In the genomic region with DNA sequence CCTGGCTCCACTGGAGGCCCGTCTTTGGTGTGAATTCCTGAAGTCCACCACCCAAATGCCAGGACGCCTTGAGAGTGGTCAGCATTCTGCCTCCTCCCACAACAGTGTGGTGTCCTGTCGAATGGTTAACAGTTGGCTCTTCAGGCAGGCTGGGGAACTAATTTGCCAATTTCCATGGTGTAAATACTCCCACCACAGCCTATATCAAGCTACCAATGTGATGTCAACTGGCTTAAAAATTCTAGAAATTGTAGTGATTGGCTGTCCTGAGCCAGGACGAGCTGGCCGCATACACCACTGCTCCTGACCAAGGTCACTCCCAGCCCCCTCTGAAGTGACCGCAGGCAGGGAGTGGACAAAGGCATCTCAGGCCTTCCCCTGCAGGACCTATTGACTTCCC, we compare ENCODE assay signal across 32 cellular contexts. TPM values are rescaled to one million over a fixed set of nuclear protein-coding genes. Genes with fewer than 3 reads are reported as not detected.
"Had no signal": no experiment of that assay in that cellular context is flagged by ENCODE, and none has a peak within 500 bp of the region (broad histone marks: within the 10 kb centered on the region; RNA-seq: fewer than 3 reads in every experiment).

No MANE protein-coding gene starts in this region.

- H3K4me1 ChIP-seq: SJCRH30 had no signal

- H3K36me3 ChIP-seq: brain microvascular endothelial cell, cardiac muscle cell, SJCRH30, WERI-Rb-1 had no signal

- H3K4me3 ChIP-seq: cardiac muscle cell, SJCRH30, SK-N-MC had no signal

- ATAC-seq: activated CD8-positive, alpha-beta T cell treated with anti-CD3 and anti-CD28 coated beads for 36 hours; activated T-cell treated with anti-CD3 and anti-CD28 coated beads, Interleukin-2, amount 50 U/mL, for 72 hours; activated T-helper 17 cell treated with anti-CD3 and anti-CD28 coated beads, Interleukin-2, amount 50 U/mL, for 72 hours had no signal

- DNase-seq: activated CD4-positive, alpha-beta T cell treated with anti-CD3 and anti-CD28 coated beads for 1 hour; activated CD4-positive, alpha-beta T cell treated with anti-CD3 and anti-CD28 coated beads, Interleukin-2, amount 10 ng/mL, durations not matched to agents 24 days and 14 days; activated CD4-positive, alpha-beta T cell treated with anti-CD3 and anti-CD28 coated beads, Interleukin-2, amount 50 U/mL, for 4 hours; activated CD4-positive, CD25-positive, alpha-beta regulatory T cell; activated CD8-positive, alpha-beta T cell treated with anti-CD3 and anti-CD28 coated beads for 36 hours; activated effector memory CD4-positive, alpha-beta T cell treated with anti-CD3 and anti-CD28 coated beads, Interleukin-2, amount 50 U/mL, for 16 hours; activated naive CD4-positive, alpha-beta T cell; activated naive CD4-positive, alpha-beta T cell treated with anti-CD3 and anti-CD28 coated beads, Interleukin-2, amount 50 U/mL, for 16 hours; activated naive CD8-positive, alpha-beta T cell treated with anti-CD3 and anti-CD28 coated beads for 36 hours; activated T-cell treated with anti-CD3 and anti-CD28 coated beads, Interleukin-2, amount 50 U/mL, for 1 hour; activated T-cell treated with anti-CD3 and anti-CD28 coated beads, Interleukin-2, amount 50 U/mL, for 72 hours; amniotic stem cell; aorta; brain microvascular endothelial cell; Karpas-422; NCI-H1048; NCI-H1436; NCI-H1694; NCI-H1930; NCI-H2081 treated with DMSO at 0.1 percent for 48 hours; NCI-H446 treated with DMSO at 0.1 percent for 48 hours; NCI-H524 treated with DMSO at 0.1 percent for 48 hours; SHP77; SJCRH30; T1000; WERI-Rb-1 had no signal

- H3K27ac ChIP-seq: brain microvascular endothelial cell, cardiac muscle cell, SJCRH30, SK-N-MC, WERI-Rb-1 had no signal

- H3K9me3 ChIP-seq: SJCRH30 had no signal

RNA-seq across cellular contexts. Expression of a gene that starts 11.1 kb away (rescaled TPM):
- total RNA-seq: activated CD4-positive, alpha-beta T cell treated with anti-CD3 and anti-CD28 coated beads, Interleukin-2, amount 10 ng/mL, durations not matched to agents 24 days and 14 days; activated CD8-positive, alpha-beta memory T cell treated with anti-CD3 and anti-CD28 coated beads for 36 hours; activated CD8-positive, alpha-beta T cell treated with anti-CD3 and anti-CD28 coated beads for 36 hours; activated naive CD8-positive, alpha-beta T cell treated with anti-CD3 and anti-CD28 coated beads for 36 hours; activated T-helper 17 cell treated with anti-CD3 and anti-CD28 coated beads, Interleukin-2, amount 50 U/mL, for 72 hours; aorta; T-helper 1 cell treated with Interleukin-12 subunit alpha and Interleukin-12 subunit beta and Interleukin-4 antibody, amounts not matched to agents 30 ng/mL and 1 ng/mL, for 36 hours; T-helper 2 cell treated with Interferon-gamma antibody and Interleukin-4, amounts not matched to agents 100 ng/mL and 5 ng/mL, for 36 hours had no signal
- polyA plus RNA-seq: aorta had no signal
